Comparison of ENCODE assay signal across 27 cellular contexts in genomic region chr14:46300765-46301164, GRCh38.
"Had no signal": no experiment of that assay in that cellular context is flagged by ENCODE, and none has a peak within 500 bp of the region (broad histone marks: within the 10 kb centered on the region; RNA-seq: fewer than 3 reads in every experiment).

No MANE protein-coding gene starts in this region.

- H2AFZ ChIP-seq: neural progenitor cell had no signal

- DNase-seq: islet precursor cell; left ventricle myocardium inferior; mesendoderm; naive B cell; natural killer cell; nephron progenitor cell; occipital lobe; stimulated activated CD4-positive, alpha-beta T cell treated with anti-CD3 and anti-CD28 coated beads, Interleukin-12 subunit alpha, Interleukin-12 subunit beta, amount 100 ng/mL, for 4 hours; stimulated activated CD4-positive, alpha-beta T cell treated with anti-CD3 and anti-CD28 coated beads, Interleukin-15, amount 100 ng/mL, for 24 hours; stimulated activated CD4-positive, alpha-beta T cell treated with anti-CD3 and anti-CD28 coated beads, Interleukin-2, amount 100 ng/mL, for 24 hours; stimulated activated CD4-positive, alpha-beta T cell treated with anti-CD3 and anti-CD28 coated beads, Interleukin-4, amount 100 ng/mL, for 1 hour; stimulated activated naive B cell treated with anti-CD40 and anti-IgM and Interleukin-4, amounts not matched to agents 10 μg/mL and 1 μg/mL and 100 μg/mL, for 72 hours; stimulated activated naive CD8-positive, alpha-beta T cell treated with anti-CD3 and anti-CD28 coated beads, Interleukin-15, Interleukin-2, amounts not matched to agents 100 U/mL and 50 U/mL, for 24 hours; stomach; testis; thyroid gland; transverse colon; upper lobe of left lung had no signal

- H3K36me3 Mint-ChIP-seq: mesothelial cell of epicardium; naive B cell; neural progenitor cell; stimulated activated naive B cell treated with anti-CD40 and anti-IgM and Interleukin-4, amounts not matched to agents 10 μg/mL and 1 μg/mL and 100 μg/mL, for 72 hours had no signal

- H3K4me3 Mint-ChIP-seq: mesothelial cell of epicardium; naive B cell; natural killer cell; nephron progenitor cell; neural progenitor cell; stimulated activated naive B cell treated with anti-CD40 and anti-IgM and Interleukin-4, amounts not matched to agents 10 μg/mL and 1 μg/mL and 100 μg/mL, for 72 hours had no signal

- H3K4me1 ChIP-seq: left ventricle myocardium inferior, right atrium auricular region, stomach, testis, thyroid gland, transverse colon, upper lobe of left lung, vagina had no signal

- H3K27me3 ChIP-seq: neural progenitor cell, neutrophil, right atrium auricular region, stomach, testis, thyroid gland, transverse colon, upper lobe of left lung, vagina had no signal

- H3K4me2 ChIP-seq: neural progenitor cell had no signal

- H3K9me3 Mint-ChIP-seq: neural progenitor cell had no signal

- H3K9ac ChIP-seq: neural progenitor cell had no signal

- H3K36me3 ChIP-seq: left ventricle myocardium inferior, neural progenitor cell, neutrophil, right atrium auricular region, stomach, thyroid gland, transverse colon, upper lobe of left lung, vagina had no signal

- H3K27ac Mint-ChIP-seq: mesothelial cell of epicardium; naive B cell; natural killer cell; nephron progenitor cell; neural progenitor cell; progenitor cell of endocrine pancreas; stimulated activated naive B cell treated with anti-CD40 and anti-IgM and Interleukin-4, amounts not matched to agents 10 μg/mL and 1 μg/mL and 100 μg/mL, for 72 hours had no signal

- H3K9me3 ChIP-seq: neutrophil, testis, thyroid gland, transverse colon, upper lobe of left lung, vagina had no signal

- H3K4me1 Mint-ChIP-seq: mesothelial cell of epicardium; naive B cell; natural killer cell; neural progenitor cell; stimulated activated naive B cell treated with anti-CD40 and anti-IgM and Interleukin-4, amounts not matched to agents 10 μg/mL and 1 μg/mL and 100 μg/mL, for 72 hours had no signal

- H3K27ac ChIP-seq: left ventricle myocardium inferior, neural progenitor cell, neutrophil, right atrium auricular region, skin epidermis, stomach, testis, thyroid gland, transverse colon, upper lobe of left lung, vagina had no signal

- H3K4me3 ChIP-seq: left ventricle myocardium inferior, lung, neural progenitor cell, right atrium auricular region, skin epidermis, stomach, testis, thyroid gland, transverse colon, upper lobe of left lung, vagina had no signal

- H3K27me3 Mint-ChIP-seq: naive B cell; progenitor cell of endocrine pancreas; stimulated activated naive B cell treated with anti-CD40 and anti-IgM and Interleukin-4, amounts not matched to agents 10 μg/mL and 1 μg/mL and 100 μg/mL, for 72 hours had no signal

- ATAC-seq: natural killer cell; sciatic nerve; stimulated activated naive B cell treated with anti-CD40 and anti-IgM and Interleukin-4, amounts not matched to agents 10 μg/mL and 1 μg/mL and 100 μg/mL, for 72 hours; stimulated activated naive CD8-positive, alpha-beta T cell treated with anti-CD3 and anti-CD28 coated beads, Interleukin-15, Interleukin-2, amounts not matched to agents 100 U/mL and 50 U/mL, for 24 hours had no signal
